ENCODE assay signal across 1 cellular context in genomic region chr17:40358323-40359038, GRCh38.
TF ChIP-seq lines count a peak whose summit lies in the region.

No MANE protein-coding gene starts in this region.

TF ChIP-seq in GM23338, 12 proteins besides CTCF, POLR2A, EP300 and RAD21 (continued from another document):
- TF ChIP-seq REST (IDR thresholded peaks at IDR 0.05; ENCODE audit: unreplicated experiment) (no peak), ZNF331 (CRISPR knock-in tag; IDR thresholded peaks at IDR 0.05; ENCODE audit: low read depth) (no peak), ZNF462 (CRISPR knock-in tag; IDR thresholded peaks at IDR 0.05) (no peak), EZH2phosphoT487 (IDR thresholded peaks at IDR 0.05; ENCODE audit: unreplicated experiment) (no peak), STAT1 (IDR thresholded peaks at IDR 0.05; ENCODE audit: unreplicated experiment) (no peak), POLR2AphosphoS5 (IDR thresholded peaks at IDR 0.05; ENCODE audit: low read depth) (no peak)
